Comparison of ENCODE assay signal across 1 cellular context in genomic region chr14:70981005-70981952, GRCh38.
TF ChIP-seq lines count a peak whose summit lies in the region.

No MANE protein-coding gene starts in this region.

TF ChIP-seq in SK-N-SH, 30 proteins besides CTCF, POLR2A, EP300 and RAD21 (continued from another document):
- no peak for TF ChIP-seq REST (IDR thresholded peaks at IDR 0.05; ENCODE audit: low read depth, low read length)
- no peak for TF ChIP-seq FOXJ3 (CRISPR knock-in tag; IDR thresholded peaks at IDR 0.05)
- no peak for TF ChIP-seq IRF3 (IDR thresholded peaks at IDR 0.05; ENCODE audit: low read depth, low read length)
- no peak for TF ChIP-seq ZBTB33 (IDR thresholded peaks at IDR 0.05; ENCODE audit: borderline replicate concordance, low read depth)
- no peak for TF ChIP-seq MEF2A (IDR thresholded peaks at IDR 0.05; ENCODE audit: borderline replicate concordance, low read depth)
